In genomic region chr7:84207620-84208019, GRCh38 we compare ENCODE assay signal across 26 cellular contexts. TPM values are rescaled to one million over a fixed set of nuclear protein-coding genes. Genes with fewer than 3 reads are reported as not detected.
"Had no signal": no experiment of that assay in that cellular context is flagged by ENCODE, and none has a peak within 500 bp of the region (broad histone marks: within the 10 kb centered on the region; RNA-seq: fewer than 3 reads in every experiment).

No MANE protein-coding gene starts in this region.

- DNase-seq: activated CD4-positive, alpha-beta T cell treated with anti-CD3 and anti-CD28 coated beads, Interleukin-2, amount 10 ng/mL, durations not matched to agents 24 days and 14 days; activated CD4-positive, alpha-beta T cell treated with anti-CD3 and anti-CD28 coated beads, Interleukin-2, amount 50 U/mL, for 48 hours; activated CD4-positive, CD25-positive, alpha-beta regulatory T cell treated with anti-CD3 and anti-CD28 coated beads, Interleukin-2, amount 50 U/mL, for 72 hours; activated CD8-positive, alpha-beta memory T cell treated with anti-CD3 and anti-CD28 coated beads, Interleukin-2, amount 10 ng/mL, durations not matched to agents 7 days and 5 days; activated effector memory CD4-positive, alpha-beta T cell treated with anti-CD3 and anti-CD28 coated beads, Interleukin-2, amount 50 U/mL, for 16 hours; activated naive CD4-positive, alpha-beta T cell treated with Interleukin-2 at 50 U/mL for 16 hours; activated naive CD8-positive, alpha-beta T cell treated with anti-CD3 and anti-CD28 coated beads, Interleukin-2, amount 50 U/mL, for 24 hours; activated T-cell treated with anti-CD3 and anti-CD28 coated beads, Interleukin-2, amount 50 U/mL, for 24 hours; amniotic stem cell; body of pancreas; central memory CD4-positive, alpha-beta T cell; MG63; NCI-H1105; NCI-H1436 treated with DMSO at 0.1 percent for 48 hours; NCI-H187 treated with DMSO at 0.1 percent for 48 hours; NCI-H345; NCI-H510A; NCI-H526 treated with DMSO at 0.1 percent for 48 hours; Peyer's patch; Right ventricle myocardium superior; SJCRH30 had no signal

- H3K27ac Mint-ChIP-seq: activated CD4-positive, alpha-beta T cell treated with anti-CD3 and anti-CD28 coated beads, Interleukin-2, amount 10 ng/mL, durations not matched to agents 24 days and 14 days; activated CD8-positive, alpha-beta memory T cell treated with anti-CD3 and anti-CD28 coated beads, Interleukin-2, amount 10 ng/mL, durations not matched to agents 7 days and 5 days; activated naive CD4-positive, alpha-beta T cell treated with anti-CD3 and anti-CD28 coated beads, Interleukin-2, amount 50 U/mL, for 72 hours; activated naive CD8-positive, alpha-beta T cell treated with anti-CD3 and anti-CD28 coated beads, Interleukin-2, amount 50 U/mL, for 24 hours; activated T-cell treated with anti-CD3 and anti-CD28 coated beads, Interleukin-2, amount 50 U/mL, for 24 hours; activated T-helper 1 cell treated with anti-CD3 and anti-CD28 coated beads, Interleukin-12 subunit alpha, Interleukin-12 subunit beta, Interleukin-2, Interleukin-4 antibody, amounts not matched to agents 30 ng/mL and 10 ng/mL and 1 ng/mL, durations not matched to agents 14 hours and 24 hours and 36 hours; T-helper 1 cell treated with Interleukin-12 subunit alpha and Interleukin-12 subunit beta and Interleukin-4 antibody, amounts not matched to agents 30 μg/mL and 1 μg/mL, for 36 hours had no signal

- H3K4me3 ChIP-seq: ascending aorta, body of pancreas, MG63, Peyer's patch, SJCRH30 had no signal

- H3K4me3 Mint-ChIP-seq: activated CD4-positive, alpha-beta T cell treated with anti-CD3 and anti-CD28 coated beads, Interleukin-2, amount 10 ng/mL, durations not matched to agents 24 days and 14 days; activated CD8-positive, alpha-beta memory T cell treated with anti-CD3 and anti-CD28 coated beads, Interleukin-2, amount 10 ng/mL, durations not matched to agents 7 days and 5 days; activated naive CD8-positive, alpha-beta T cell treated with anti-CD3 and anti-CD28 coated beads, Interleukin-2, amount 50 U/mL, for 24 hours; activated T-cell treated with anti-CD3 and anti-CD28 coated beads, Interleukin-2, amount 50 U/mL, for 24 hours; activated T-helper 1 cell treated with anti-CD3 and anti-CD28 coated beads, Interleukin-12 subunit alpha, Interleukin-12 subunit beta, Interleukin-2, Interleukin-4 antibody, amounts not matched to agents 30 ng/mL and 10 ng/mL and 1 ng/mL, durations not matched to agents 14 hours and 24 hours and 36 hours; T-helper 1 cell treated with Interleukin-12 subunit alpha and Interleukin-12 subunit beta and Interleukin-4 antibody, amounts not matched to agents 30 μg/mL and 1 μg/mL, for 36 hours had no signal

- H3K4me1 Mint-ChIP-seq: activated CD4-positive, alpha-beta T cell treated with anti-CD3 and anti-CD28 coated beads, Interleukin-2, amount 10 ng/mL, durations not matched to agents 24 days and 14 days; activated CD8-positive, alpha-beta memory T cell treated with anti-CD3 and anti-CD28 coated beads, Interleukin-2, amount 10 ng/mL, durations not matched to agents 7 days and 5 days; activated naive CD8-positive, alpha-beta T cell treated with anti-CD3 and anti-CD28 coated beads, Interleukin-2, amount 50 U/mL, for 24 hours had no signal

- H3K27me3 Mint-ChIP-seq: activated CD4-positive, alpha-beta T cell treated with anti-CD3 and anti-CD28 coated beads, Interleukin-2, amount 10 ng/mL, durations not matched to agents 24 days and 14 days; activated CD8-positive, alpha-beta memory T cell treated with anti-CD3 and anti-CD28 coated beads, Interleukin-2, amount 10 ng/mL, durations not matched to agents 7 days and 5 days; activated naive CD8-positive, alpha-beta T cell treated with anti-CD3 and anti-CD28 coated beads, Interleukin-2, amount 50 U/mL, for 24 hours; activated T-cell treated with anti-CD3 and anti-CD28 coated beads, Interleukin-2, amount 50 U/mL, for 24 hours had no signal

- H3K9me3 Mint-ChIP-seq: activated CD4-positive, alpha-beta T cell treated with anti-CD3 and anti-CD28 coated beads, Interleukin-2, amount 10 ng/mL, durations not matched to agents 24 days and 14 days; activated naive CD4-positive, alpha-beta T cell treated with anti-CD3 and anti-CD28 coated beads, Interleukin-2, amount 50 U/mL, for 72 hours; activated naive CD8-positive, alpha-beta T cell treated with anti-CD3 and anti-CD28 coated beads, Interleukin-2, amount 50 U/mL, for 24 hours; activated T-cell treated with anti-CD3 and anti-CD28 coated beads, Interleukin-2, amount 50 U/mL, for 24 hours; activated T-helper 1 cell treated with anti-CD3 and anti-CD28 coated beads, Interleukin-12 subunit alpha, Interleukin-12 subunit beta, Interleukin-2, Interleukin-4 antibody, amounts not matched to agents 30 ng/mL and 10 ng/mL and 1 ng/mL, durations not matched to agents 14 hours and 24 hours and 36 hours; T-helper 1 cell treated with Interleukin-12 subunit alpha and Interleukin-12 subunit beta and Interleukin-4 antibody, amounts not matched to agents 30 μg/mL and 1 μg/mL, for 36 hours had no signal

- H3K4me1 ChIP-seq: ascending aorta, body of pancreas, Peyer's patch had no signal

- H3K36me3 ChIP-seq: ascending aorta, MG63, Peyer's patch, SJCRH30 had no signal

- H3K36me3 Mint-ChIP-seq: activated CD8-positive, alpha-beta memory T cell treated with anti-CD3 and anti-CD28 coated beads, Interleukin-2, amount 10 ng/mL, durations not matched to agents 7 days and 5 days; activated naive CD4-positive, alpha-beta T cell treated with anti-CD3 and anti-CD28 coated beads, Interleukin-2, amount 50 U/mL, for 72 hours had no signal

- H3K27me3 ChIP-seq: ascending aorta, body of pancreas, MG63, Peyer's patch, SJCRH30 had no signal

- H3K27ac ChIP-seq: ascending aorta, body of pancreas, Peyer's patch, RWPE1, SJCRH30 had no signal

- H3K9me3 ChIP-seq: ascending aorta, body of pancreas, MG63, Peyer's patch, SJCRH30 had no signal

RNA-seq across cellular contexts. Expression of gene SEMA3A, which starts 13.0 kb away (rescaled TPM):
- total RNA-seq: activated T-helper 1 cell treated with anti-CD3 and anti-CD28 coated beads, Interleukin-12 subunit alpha, Interleukin-12 subunit beta, Interleukin-2, Interleukin-4 antibody, amounts not matched to agents 30 ng/mL and 10 ng/mL and 1 ng/mL, durations not matched to agents 14 hours and 24 hours and 36 hours had no signal
